Comparison of ENCODE assay signal across 8 cellular contexts in genomic region chr4:139453041-139453370, GRCh38. TPM values are rescaled to one million over a fixed set of nuclear protein-coding genes. Genes with fewer than 3 reads are reported as not detected.
DNase-seq lines count a peak whose midpoint lies in the region; ATAC-seq and TF ChIP-seq lines count a peak whose summit lies in the region.

No MANE protein-coding gene starts in this region.

- H4K20me1 ChIP-seq in hepatocyte (ENCODE audit: insufficient read depth, poor library complexity, severe bottlenecking), result peaks cover 12% of the 10 kb centered on the region

- H3K27ac Mint-ChIP-seq in activated naive CD4-positive, alpha-beta T cell treated with anti-CD3 and anti-CD28 coated beads, Interleukin-2, amount 50 U/mL, for 72 hours, result peak overlapping the region; percentile 94 to 98

- H3K4me1 ChIP-seq in NT2/D1 (ENCODE audit: insufficient read depth, insufficient read length) (no peaks in the 10 kb centered on the region), hepatocyte (ENCODE audit: insufficient read depth) (peaks cover 31% of the 10 kb centered on the region)

- H3K9me3 Mint-ChIP-seq in activated naive CD4-positive, alpha-beta T cell treated with anti-CD3 and anti-CD28 coated beads, Interleukin-2, amount 50 U/mL, for 72 hours, result no peaks in the 10 kb centered on the region

- peak overlapping the region; percentile 98 for H3K27ac ChIP-seq in hepatocyte
- H3K27ac ChIP-seq in skin epidermis, result peak overlapping the region; percentile 80 to 100 (median 96)

- DNase-seq in DMS153 (lab: John Stamatoyannopoulos, UW) (peak; percentile 49), NT2/D1 (ENCODE audit: low read depth, low spot score) (no peak), hepatocyte (ENCODE audit: low spot score) (peak; percentile 86), cerebellum (ENCODE audit: low spot score) (no peak)
- peak in 1 of 2 donors; percentile 69 for DNase-seq in activated naive CD4-positive, alpha-beta T cell treated with anti-CD3 and anti-CD28 coated beads, Interleukin-2, amount 50 U/mL, for 72 hours (ENCODE audit: low spot score in 2 of 2)

- H3K79me2 ChIP-seq in hepatocyte, result peaks cover 84% of the 10 kb centered on the region

- H3K36me3 ChIP-seq in NT2/D1 (ENCODE audit: insufficient read depth, insufficient read length, low read length) (peaks cover 3% of the 10 kb centered on the region), hepatocyte (replicated peaks; ENCODE audit: insufficient read depth, low read depth) (no peaks in the 10 kb centered on the region)

- 1% methylated on average over 15 of the region's 15 CpGs for WGBS in hepatocyte (ENCODE audit: low lambda C conversion rate, missing lambda C conversion rate)

- H3K27me3 ChIP-seq in NT2/D1 (ENCODE audit: insufficient read depth, insufficient read length), result no peaks in the 10 kb centered on the region
- no peaks in the 10 kb centered on the region for H3K27me3 ChIP-seq in hepatocyte

- H3K36me3 Mint-ChIP-seq in activated naive CD4-positive, alpha-beta T cell treated with anti-CD3 and anti-CD28 coated beads, Interleukin-2, amount 50 U/mL, for 72 hours, result peaks cover 6 to 21% of the 10 kb centered on the region in 2 donors

- H3K9ac ChIP-seq in NT2/D1 (ENCODE audit: insufficient read length, low read depth), result peak overlapping the region; percentile 90

- no peaks in the 10 kb centered on the region for H3K9me2 ChIP-seq in hepatocyte (replicated peaks; ENCODE audit: insufficient read depth)

- H3K9me3 ChIP-seq in NT2/D1 (ENCODE audit: insufficient read depth, low read length) (no peaks in the 10 kb centered on the region), hepatocyte (ENCODE audit: low read depth) (no peaks in the 10 kb centered on the region)

- peak overlapping the region; percentile 88 for H3K4me3 ChIP-seq in NT2/D1 (ENCODE audit: insufficient read length, low read depth)
- peak overlapping the region; percentile 53 for H3K4me3 ChIP-seq in hepatocyte
- peak overlapping the region; percentile 60 to 85 (median 72) for H3K4me3 ChIP-seq in skin epidermis

- TF ChIP-seq CTCF in hepatocyte (IDR thresholded peaks at IDR 0.05; ENCODE audit: poor library complexity), result peak; percentile 38

- peak overlapping the region; percentile 79 for H3K4me2 ChIP-seq in hepatocyte

- peak; percentile 51 for ATAC-seq in GM19452 (IDR thresholded peaks at IDR 0.05; ENCODE audit: unreplicated experiment)
- ATAC-seq in HG03520 (IDR thresholded peaks at IDR 0.05; ENCODE audit: unreplicated experiment), result peak; percentile 48
- peak; percentile 44 to 52 for ATAC-seq in activated naive CD4-positive, alpha-beta T cell treated with anti-CD3 and anti-CD28 coated beads, Interleukin-2, amount 50 U/mL, for 72 hours

- H2AFZ ChIP-seq in hepatocyte, result peak overlapping the region; percentile 82

RNA-seq across cellular contexts. Expression of gene RAB33B, which starts 0.9 kb away (rescaled TPM):
- total RNA-seq in activated naive CD4-positive, alpha-beta T cell treated with anti-CD3 and anti-CD28 coated beads, Interleukin-2, amount 50 U/mL, for 72 hours, result 10 to 100 TPM in 1 of 2 donors, 1 to 10 TPM in 1; 7.5 to 10.1 TPM
- 13.5 and 16.2 TPM in 2 replicates for total RNA-seq in hepatocyte
- polyA plus RNA-seq in hepatocyte, result 4.5 and 6.9 TPM in 2 replicates
- total RNA-seq in cerebellum, result 22.9 TPM

Comparison
In these comparisons a context has a peak if more than half of its experiments do, and no peak if none do; other contexts are left out.
1. DNase-seq: peak in DMS153 (single experiment) and hepatocyte (single experiment); none in NT2/D1 (single experiment) and cerebellum (single experiment).
2. Peak in every context shown above with its lines, with median percentiles within 50 percentile points of each other: ATAC-seq and H3K4me3 ChIP-seq.